Comparison of ENCODE assay signal across 8 cellular contexts in genomic region chr3:184560531-184560930, GRCh38. TPM values are rescaled to one million over a fixed set of nuclear protein-coding genes. Genes with fewer than 3 reads are reported as not detected.
DNase-seq lines count a peak whose midpoint lies in the region; ATAC-seq and TF ChIP-seq lines count a peak whose summit lies in the region.

No MANE protein-coding gene starts in this region.

- TF ChIP-seq CTCF in ascending aorta (IDR thresholded peaks at IDR 0.05) (no peak), type B pancreatic cell (conservative IDR thresholded peaks at IDR 0.05) (no peak)

- H3K36me3 Mint-ChIP-seq in activated naive CD4-positive, alpha-beta T cell treated with anti-CD3 and anti-CD28 coated beads, Interleukin-2, amount 50 U/mL, for 24 hours: peaks cover 4% of the 10 kb centered on the region
- H3K36me3 Mint-ChIP-seq in activated naive CD4-positive, alpha-beta T cell treated with anti-CD3 and anti-CD28 coated beads, Interleukin-2, amount 50 U/mL, for 72 hours: no peaks in the 10 kb centered on the region
- H3K36me3 Mint-ChIP-seq in type B pancreatic cell: no peaks in the 10 kb centered on the region

- H3K27me3 ChIP-seq in ascending aorta (no peaks in the 10 kb centered on the region), muscle layer of duodenum (ENCODE audit: low read depth, low read length) (no peaks in the 10 kb centered on the region)

- no peaks in the 10 kb centered on the region for H3K9me3 Mint-ChIP-seq in activated naive CD4-positive, alpha-beta T cell treated with anti-CD3 and anti-CD28 coated beads, Interleukin-2, amount 50 U/mL, for 24 hours
- H3K9me3 Mint-ChIP-seq in activated naive CD4-positive, alpha-beta T cell treated with anti-CD3 and anti-CD28 coated beads, Interleukin-2, amount 50 U/mL, for 72 hours: no peaks in the 10 kb centered on the region
- H3K9me3 Mint-ChIP-seq in type B pancreatic cell: no peaks in the 10 kb centered on the region

- H3K4me3 Mint-ChIP-seq in activated naive CD4-positive, alpha-beta T cell treated with anti-CD3 and anti-CD28 coated beads, Interleukin-2, amount 50 U/mL, for 24 hours: peak overlapping the region; percentile 81
- H3K4me3 Mint-ChIP-seq in type B pancreatic cell: peak overlapping the region; percentile 95

- H3K4me1 Mint-ChIP-seq in activated naive CD4-positive, alpha-beta T cell treated with anti-CD3 and anti-CD28 coated beads, Interleukin-2, amount 50 U/mL, for 24 hours: peaks cover 47% of the 10 kb centered on the region
- H3K4me1 Mint-ChIP-seq in type B pancreatic cell (ENCODE audit: unreplicated experiment): peaks cover 41% of the 10 kb centered on the region

- no peaks in the 10 kb centered on the region for H3K9me3 ChIP-seq in ascending aorta
- H3K9me3 ChIP-seq in muscle layer of duodenum (ENCODE audit: control insufficient read depth in 1 of 2, low read length in 2 of 2): no peaks in the 10 kb centered on the region

- H3K27ac ChIP-seq in ascending aorta (no peak overlapping the region), muscle layer of duodenum (ENCODE audit: low read length) (no peak overlapping the region)

- H3K4me3 ChIP-seq in ascending aorta: peak overlapping the region; percentile 40 to 45
- H3K4me3 ChIP-seq in muscle layer of duodenum (ENCODE audit: low read depth in 1 of 2, low read length in 2 of 2): peak overlapping the region; percentile 46 to 57

- no peaks in the 10 kb centered on the region for H3K36me3 ChIP-seq in ascending aorta
- H3K36me3 ChIP-seq in muscle layer of duodenum (ENCODE audit: control insufficient read depth in 1 of 2, insufficient read depth in 2 of 2, low read length in 2 of 2): no peaks in the 10 kb centered on the region

- no peak for DNase-seq in activated naive CD4-positive, alpha-beta T cell treated with anti-CD3 and anti-CD28 coated beads, Interleukin-2, amount 50 U/mL, for 72 hours (ENCODE audit: low spot score in 2 of 2)
- DNase-seq in ascending aorta (ENCODE audit: low spot score in 2 of 2) (no peak), type B pancreatic cell (ENCODE audit: extremely low spot score, unreplicated experiment) (no peak), NCI-H345 (lab: John Stamatoyannopoulos, UW) (no peak)

- H3K4me1 ChIP-seq in ascending aorta: peaks cover 0 to 17% of the 10 kb centered on the region in 2 donors
- peaks cover 14 to 27% of the 10 kb centered on the region in 2 donors for H3K4me1 ChIP-seq in muscle layer of duodenum (ENCODE audit: control insufficient read depth in 1 of 2, insufficient read depth in 2 of 2, low read length in 2 of 2)

- peaks cover 18% of the 10 kb centered on the region for H3K27me3 Mint-ChIP-seq in activated naive CD4-positive, alpha-beta T cell treated with anti-CD3 and anti-CD28 coated beads, Interleukin-2, amount 50 U/mL, for 24 hours
- H3K27me3 Mint-ChIP-seq in type B pancreatic cell: peaks cover 34% of the 10 kb centered on the region

- H3K27ac Mint-ChIP-seq in activated naive CD4-positive, alpha-beta T cell treated with anti-CD3 and anti-CD28 coated beads, Interleukin-2, amount 50 U/mL, for 24 hours: peak overlapping the region; percentile 52
- peak overlapping the region in 1 of 2 donors; percentile 31 for H3K27ac Mint-ChIP-seq in activated naive CD4-positive, alpha-beta T cell treated with anti-CD3 and anti-CD28 coated beads, Interleukin-2, amount 50 U/mL, for 72 hours
- no peak overlapping the region for H3K27ac Mint-ChIP-seq in type B pancreatic cell

- intact Hi-C loops in ascending aorta (cut with DNase I): no loop called here

- no peak for ATAC-seq in activated naive CD4-positive, alpha-beta T cell treated with anti-CD3 and anti-CD28 coated beads, Interleukin-2, amount 50 U/mL, for 72 hours
- ATAC-seq in GM21825 (IDR thresholded peaks at IDR 0.05; ENCODE audit: unreplicated experiment) (no peak), GM21619 (IDR thresholded peaks at IDR 0.05; ENCODE audit: unreplicated experiment) (no peak)

RNA-seq across cellular contexts. Expression of gene EPHB3, which starts 1.1 kb away (rescaled TPM):
- under 1 TPM in 1 of 2 donors, not detected in 1; 0.19 TPM for total RNA-seq in activated naive CD4-positive, alpha-beta T cell treated with anti-CD3 and anti-CD28 coated beads, Interleukin-2, amount 50 U/mL, for 72 hours
- total RNA-seq in ascending aorta (1.2 TPM), type B pancreatic cell (ENCODE audit: low replicate concordance) (57.7 and 65.0 TPM in 2 replicates)

Comparison
In these comparisons a context has a peak if more than half of its experiments do, and no peak if none do; other contexts are left out.
1. RNA of gene EPHB3, which starts 1.1 kb away (total RNA-seq): 57.7 to 65.0 TPM in type B pancreatic cell; 1.2 TPM in ascending aorta (single experiment) and 0.19 TPM in activated naive CD4-positive, alpha-beta T cell treated with anti-CD3 and anti-CD28 coated beads, Interleukin-2, amount 50 U/mL, for 72 hours; every median in the first group is over 10 times any median in the second.